In the genomic region with DNA sequence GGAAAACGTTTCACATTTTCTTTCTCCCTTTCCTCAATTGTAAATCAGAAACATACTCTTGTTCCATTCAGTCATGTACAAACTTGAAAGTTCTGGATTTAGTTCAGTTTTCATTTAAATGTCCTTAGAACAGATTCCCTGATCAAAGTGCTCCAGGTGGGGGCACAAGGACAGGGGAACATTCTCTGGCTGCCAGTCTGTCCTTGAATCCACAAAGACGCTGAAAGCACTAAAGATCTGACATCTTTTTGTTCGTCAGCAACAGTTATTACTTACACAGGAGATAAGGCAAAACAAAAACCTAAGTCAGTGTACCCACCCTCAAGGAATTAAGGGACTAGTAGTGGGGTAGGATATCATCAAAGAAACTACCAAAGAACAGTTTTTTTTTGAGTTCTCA, we compare ENCODE assay signal across 30 cellular contexts.
"Had no signal": no experiment of that assay in that cellular context is flagged by ENCODE, and none has a peak within 500 bp of the region (broad histone marks: within the 10 kb centered on the region; RNA-seq: fewer than 3 reads in every experiment).

No MANE protein-coding gene starts in this region.

- DNase-seq: activated CD4-positive, alpha-beta T cell treated with anti-CD3 and anti-CD28 coated beads for 48 hours; activated CD4-positive, alpha-beta T cell treated with anti-CD3 and anti-CD28 coated beads, Interleukin-2, amount 50 U/mL, for 48 hours; activated CD8-positive, alpha-beta memory T cell treated with anti-CD3 and anti-CD28 coated beads, Interleukin-2, amount 50 U/mL, for 4 hours; activated gamma-delta T cell treated with Interleukin-2 at 50 U/mL for 16 hours; activated naive CD4-positive, alpha-beta T cell treated with anti-CD3 and anti-CD28 coated beads, Interleukin-2, amount 50 U/mL, for 16 hours; activated T-cell treated with anti-CD3 and anti-CD28 coated beads, Interleukin-2, amount 50 U/mL, for 1 hour; amygdala; effector CD8-positive, alpha-beta T cell; glutamatergic neuron; islet precursor cell; naive thymus-derived CD8-positive, alpha-beta T cell; posterior cingulate gyrus; stimulated activated CD4-positive, alpha-beta T cell treated with anti-CD3 and anti-CD28 coated beads, Interleukin-4, amount 100 ng/mL, for 24 hours; stimulated activated naive CD4-positive, alpha-beta T cell; T-helper 1 cell; T-helper 9 cell; tibial artery; upper lobe of right lung had no signal

- H3K4me3 ChIP-seq: hepatocyte, skin epidermis, suprapubic skin, tibial artery, upper lobe of right lung had no signal

- ATAC-seq: activated CD4-positive, CD25-positive, alpha-beta regulatory T cell treated with anti-CD3 and anti-CD28 coated beads, Interleukin-2, amount 50 U/mL, for 24 hours; naive thymus-derived CD8-positive, alpha-beta T cell; sciatic nerve; upper lobe of right lung had no signal

- H3K27me3 Mint-ChIP-seq: central memory CD8-positive, alpha-beta T cell; memory B cell; naive thymus-derived CD8-positive, alpha-beta T cell had no signal

- H3K9me3 ChIP-seq: suprapubic skin, tibial artery, upper lobe of right lung had no signal

- FAIRE-seq: colon, frontal cortex, TTC549 had no signal

- H3K27ac ChIP-seq: hepatocyte, skin epidermis, suprapubic skin, tibial artery, upper lobe of right lung, VCaP had no signal

- H3K4me2 ChIP-seq: hepatocyte had no signal

- H3K27me3 ChIP-seq: hepatocyte, suprapubic skin, tibial artery, upper lobe of right lung had no signal

- H3K27ac Mint-ChIP-seq: memory B cell had no signal

- H3K4me3 Mint-ChIP-seq: central memory CD8-positive, alpha-beta T cell; memory B cell; naive thymus-derived CD8-positive, alpha-beta T cell; neural crest cell had no signal

- H3K4me1 Mint-ChIP-seq: central memory CD8-positive, alpha-beta T cell; memory B cell; neural crest cell had no signal

- H3K9me3 Mint-ChIP-seq: central memory CD8-positive, alpha-beta T cell; memory B cell; naive thymus-derived CD8-positive, alpha-beta T cell; neural crest cell had no signal

- H2AFZ ChIP-seq: hepatocyte had no signal
